1 cellular context compared by ENCODE assay signal in genomic region chr4:81504685-81505598, GRCh38.
TF ChIP-seq lines count a peak whose summit lies in the region.

No MANE protein-coding gene starts in this region.

TF ChIP-seq in GM12878, 131 proteins besides CTCF, POLR2A, EP300 and RAD21 (continued from another document):
- TF ChIP-seq ETV6 (conservative IDR thresholded peaks at IDR 0.05 in 1 of 2, IDR thresholded peaks at IDR 0.05 in 1 of 2; ENCODE audit: borderline replicate concordance in 1 of 2, low read depth in 1 of 2) = 0 out of 4 replicates have a peak, but pooled peaks of 1 of the 2 experiments have one; percentile 21
- TF ChIP-seq ZBTB11 (CRISPR knock-in tag; IDR thresholded peaks at IDR 0.05) = no peak
- TF ChIP-seq RUNX3 (IDR thresholded peaks at IDR 0.05; ENCODE audit: low read length) = 0 out of 2 replicates have a peak, but pooled peaks have one; percentile 6
- TF ChIP-seq JUNB (IDR thresholded peaks at IDR 0.05) = 0 out of 2 replicates have a peak, but pooled peaks have one; percentile 19
- no peak for TF ChIP-seq HDGF (IDR thresholded peaks at IDR 0.05)
- no peak for TF ChIP-seq ZNF24 (IDR thresholded peaks at IDR 0.05)
TF ChIP-seq in GM12878: peak in this region for 5.
